In the genomic region with DNA sequence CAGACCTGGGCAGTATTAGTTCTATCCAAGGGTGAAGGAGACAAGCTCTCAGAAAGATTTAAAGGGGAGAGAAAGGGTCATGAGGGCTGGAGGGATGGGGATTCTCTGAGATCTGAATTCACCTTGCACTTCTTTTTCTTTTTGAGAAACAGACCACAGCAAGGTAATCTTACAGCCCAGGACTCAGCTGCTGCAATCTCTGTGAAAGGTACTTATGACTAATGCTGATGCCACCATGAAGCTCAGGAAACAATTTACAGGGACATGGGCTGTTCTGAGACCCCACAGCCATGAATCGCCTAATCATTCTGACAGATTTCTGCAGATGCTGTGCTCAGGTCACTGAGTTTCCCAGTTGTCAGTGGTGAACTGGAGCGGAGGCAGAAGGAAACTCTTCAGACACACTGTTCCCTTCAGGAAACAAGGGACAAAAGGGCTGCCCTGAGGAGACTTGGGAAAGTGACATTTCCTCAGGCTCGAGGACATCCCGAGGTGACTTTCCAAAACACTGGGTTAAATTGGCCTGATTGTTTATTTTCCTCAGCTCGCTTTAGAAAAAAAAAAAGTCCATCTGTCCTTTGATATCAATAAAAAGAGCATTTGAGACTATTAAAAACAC, we compare ENCODE assay signal across 25 cellular contexts.
DNase-seq lines count a peak whose midpoint lies in the region; ATAC-seq, FAIRE-seq and TF ChIP-seq lines count a peak whose summit lies in the region.
"Had no signal": no experiment of that assay in that cellular context is flagged by ENCODE, and none has a peak within 500 bp of the region (broad histone marks: within the 10 kb centered on the region; RNA-seq: fewer than 3 reads in every experiment).

No MANE protein-coding gene starts in this region.

- H3K36me3 ChIP-seq in HCT116 (ENCODE audit: control insufficient read depth in 1 of 2, insufficient read depth in 2 of 2, low read length in 2 of 2), result no peaks in the 10 kb centered on the region
- no peaks in the 10 kb centered on the region for H3K36me3 ChIP-seq in H1 (ENCODE audit: control insufficient read depth in 2 of 4, insufficient read depth in 4 of 4, low read length in 3 of 4)

- in situ Hi-C loops in G401 (cut with HindIII; ENCODE audit: low sequenced_read_pairs), result no loop called here

- H3K9me2 ChIP-seq in HCT116 (ENCODE audit: insufficient read depth), result no peaks in the 10 kb centered on the region
- H3K9me2 ChIP-seq: SK-N-SH had no signal

- no peak overlapping the region for H3K4ac ChIP-seq in H1 (replicated peaks; ENCODE audit: insufficient read length, low read depth, low read length)

- H3K56ac ChIP-seq in H1 (replicated peaks; ENCODE audit: insufficient read length, low read depth, low read length), result no peak overlapping the region

- POLR2A ChIA-PET in HCT116 (lab: Charles Lee), result no interaction called here
- POLR2A ChIA-PET in H1 (lab: Charles Lee; ENCODE audit: partially characterized antibody), result interaction anchor here (0.9 to 1.1 kb wide), 2 partner anchors 12 to 31 kb away, joined by 3 read pairs; no protein-coding TSS in a partner anchor

- RAD21 ChIA-PET in HCT116 (lab: Charles Lee; ENCODE audit: low non-redundant PET in 1 of 2, low total read pairs in 2 of 2, uncharacterized antibody in 2 of 2, unreplicated experiment in 2 of 2), result no interaction called here

- no peak overlapping the region for H3K18ac ChIP-seq in H1 (ENCODE audit: extremely low read depth, low read length)

- CTCF ChIA-PET in HCT116 (lab: Charles Lee) (no interaction called here), H1 (lab: Charles Lee; ENCODE audit: partially characterized antibody) (interaction anchor here (0.7 to 1.2 kb wide), 3 partner anchors 10 to 394 kb away, joined by 3 to 7 read pairs (median 3); no protein-coding TSS in a partner anchor)

- H4K20me1 ChIP-seq in HCT116 (ENCODE audit: insufficient read depth), result no peaks in the 10 kb centered on the region
- H4K20me1 ChIP-seq in H1 (replicated peaks in 1 of 2; ENCODE audit: control insufficient read depth in 1 of 2, insufficient read depth in 2 of 2, low read length in 2 of 2), result no peaks in the 10 kb centered on the region

- no peak overlapping the region for H2AK5ac ChIP-seq in H1 (ENCODE audit: low read depth, low read length)

- no peak overlapping the region for H2BK12ac ChIP-seq in H1 (ENCODE audit: low read depth, low read length)

- no peak for TF ChIP-seq EP300 in H1 (IDR thresholded peaks at IDR 0.05; ENCODE audit: borderline replicate concordance in 1 of 2, low read depth in 2 of 2, low read length in 2 of 2)

- H3K23me2 ChIP-seq in H1 (ENCODE audit: low read depth, low read length), result peaks cover 1% of the 10 kb centered on the region; the same call in 1 of the 2 replicates

- 83% methylated on average over 5 of the region's 5 CpGs; no CpG with 5 or more reads in 1 of the 2 experiments for WGBS in H1 (ENCODE audit: extremely low coverage in 1 of 2, insufficient coverage in 1 of 2, insufficient read length in 1 of 2, insufficient replicate concordance in 2 of 2, low coverage in 1 of 2, low lambda C conversion rate in 2 of 2, missing lambda C conversion rate in 1 of 2), 2 experiments

- no peak overlapping the region for H3K14ac ChIP-seq in H1 (ENCODE audit: insufficient read length)

- no peak overlapping the region for H2BK120ac ChIP-seq in H1 (replicated peaks; ENCODE audit: low read depth, low read length)

- intact Hi-C loops in HCT116 (cut with micrococcal nuclease), result no loop called here

- no peak overlapping the region for H4K5ac ChIP-seq in H1 (ENCODE audit: insufficient read length, low read depth, low read length)

- TF ChIP-seq CTCF in HCT116 (IDR thresholded peaks at IDR 0.05 in 2 of 3, conservative IDR thresholded peaks at IDR 0.05 in 1 of 3; ENCODE audit: borderline replicate concordance in 1 of 3, insufficient read depth in 1 of 3, low read depth in 2 of 3, low read length in 2 of 3) (no peak), H1 (IDR thresholded peaks at IDR 0.05; ENCODE audit: control extremely low read depth in 1 of 3, insufficient read depth in 1 of 3, low read depth in 1 of 3, low read length in 3 of 3) (no peak)

- H3K4me3 ChIP-seq in HCT116 (replicated peaks in 1 of 2; ENCODE audit: low read depth in 1 of 2, low read length in 2 of 2), result no peak overlapping the region
- H3K4me3 ChIP-seq in H1 (ENCODE audit: extremely low read depth in 1 of 4, insufficient read depth in 2 of 4, low read depth in 3 of 4, low read length in 4 of 4), result no peak overlapping the region

- no peaks in the 10 kb centered on the region for H3K79me1 ChIP-seq in H1 (ENCODE audit: low read depth, low read length)

- FAIRE-seq in H1 (lab: Jason Lieb, UNC) (no peak), urothelium cell line (lab: Jason Lieb, UNC) (no peak)
- FAIRE-seq: A204.1, GM19239, H54 had no signal

- H3K79me2 ChIP-seq in HCT116 (ENCODE audit: insufficient read depth, low read length) (no peaks in the 10 kb centered on the region), H1 (ENCODE audit: control insufficient read depth in 1 of 2, insufficient read depth in 2 of 2, low read length in 2 of 2) (no peaks in the 10 kb centered on the region)

- no peak overlapping the region for H2BK20ac ChIP-seq in H1 (ENCODE audit: low read length)

- no peak overlapping the region for H4K91ac ChIP-seq in H1 (replicated peaks; ENCODE audit: insufficient read length, low read length)

- DNase-seq in HCT116 (ENCODE audit: low read depth, low spot score) (peak; percentile 0), M059J (ENCODE audit: low read depth) (peak; percentile 39), H1 (ENCODE audit: low read depth in 1 of 2, low spot score in 2 of 2) (no peak), left kidney (ENCODE audit: low read depth, low spot score) (peak; percentile 9), urothelium cell line (ENCODE audit: low spot score) (no peak), G401 (ENCODE audit: low spot score) (no peak), SKM-1 treated with dmso at 0.1 percent for 144 hours (lab: John Stamatoyannopoulos, UW; ENCODE audit: unreplicated experiment) (no peak)
- DNase-seq: Calu3; CD8-positive, alpha-beta memory T cell; GDM1; HFFc6; KG1; NCI-H1417; NCI-H1694 treated with DMSO at 0.1 percent for 48 hours; NCI-H2081 treated with DMSO at 0.1 percent for 48 hours; NCI-H526; OCI-M1; SHP77 treated with DMSO at 0.1 percent for 48 hours; SK-N-SH had no signal

- H3K27me3 ChIP-seq in HCT116 (ENCODE audit: insufficient read depth, low read length) (no peaks in the 10 kb centered on the region), H1 (replicated peaks in 1 of 4; ENCODE audit: control insufficient read depth in 3 of 4, extremely low read depth in 1 of 4, insufficient read depth in 3 of 4, low read length in 3 of 4) (no peaks in the 10 kb centered on the region)

- TF ChIP-seq POLR2A in HCT116 (IDR thresholded peaks at IDR 0.05; ENCODE audit: borderline replicate concordance, extremely low read depth, insufficient read depth, insufficient read length) (no peak), H1 (IDR thresholded peaks at IDR 0.05; ENCODE audit: control extremely low read depth in 1 of 2, low read depth in 2 of 2, low read length in 2 of 2) (no peak)

- no peak overlapping the region for H2AFZ ChIP-seq in HCT116 (ENCODE audit: low read depth, low read length, poor library complexity, severe bottlenecking)
- H2AFZ ChIP-seq in H1 (ENCODE audit: low read length), result 0 out of 2 replicates have a peak overlapping the region, but pooled peaks have one; percentile 44

- no peak overlapping the region for H3K27ac ChIP-seq in HCT116 (ENCODE audit: low read depth, low read length)
- H3K27ac ChIP-seq in H1 (ENCODE audit: low read depth, low read length), result no peak overlapping the region
- H3K27ac ChIP-seq: C4-2B, HL-60 had no signal

- no TSS peak for BruUV-seq in HCT116 (replicated peaks; lab: Mats Ljungman, UMichigan)

- H3K9ac ChIP-seq in HCT116 (ENCODE audit: low read length), result no peak overlapping the region
- H3K9ac ChIP-seq in H1 (replicated peaks in 1 of 4; ENCODE audit: extremely low read depth in 1 of 4, low read depth in 3 of 4, low read length in 3 of 4), result no peak overlapping the region
- H3K9ac ChIP-seq: SK-N-SH had no signal

- H3K4me1 ChIP-seq in HCT116 (ENCODE audit: control insufficient read depth in 1 of 2, insufficient read depth in 2 of 2, low read length in 2 of 2) (no peaks in the 10 kb centered on the region), H1 (replicated peaks in 1 of 4; ENCODE audit: control insufficient read depth in 3 of 4, insufficient read depth in 4 of 4, low read length in 3 of 4) (no peaks in the 10 kb centered on the region)

- no peak overlapping the region for H2BK15ac ChIP-seq in H1 (ENCODE audit: low read length)

- ATAC-seq in HCT116 (no peak), GM21619 (IDR thresholded peaks at IDR 0.05; ENCODE audit: unreplicated experiment) (no peak)

- no peak overlapping the region for H3K4me2 ChIP-seq in HCT116 (ENCODE audit: low read length)
- no peak overlapping the region for H3K4me2 ChIP-seq in H1 (ENCODE audit: insufficient read depth in 1 of 2, low read depth in 2 of 2, low read length in 2 of 2)
- H3K4me2 ChIP-seq: SK-N-SH had no signal

- H2BK5ac ChIP-seq in H1 (ENCODE audit: low read depth, low read length), result no peak overlapping the region

- H3K9me3 ChIP-seq in HCT116 (ENCODE audit: control insufficient read depth in 1 of 2, insufficient read depth in 1 of 2, low read depth in 1 of 2, low read length in 2 of 2), result no peaks in the 10 kb centered on the region
- peaks cover 0 to 6% of the 10 kb centered on the region in 2 experiments; a peak in 1 of 4 replicates for H3K9me3 ChIP-seq in H1 (ENCODE audit: insufficient read depth in 2 of 2, low read depth in 1 of 2, low read length in 1 of 2)
- H3K9me3 ChIP-seq: SK-N-SH had no signal

- TF ChIP-seq RAD21 in HCT116 (IDR thresholded peaks at IDR 0.05; ENCODE audit: low read depth) (no peak), H1 (IDR thresholded peaks at IDR 0.05 in 1 of 2, conservative IDR thresholded peaks at IDR 0.05 in 1 of 2; ENCODE audit: low read depth in 2 of 2, low read length in 2 of 2) (no peak)

- H3K23ac ChIP-seq in H1 (ENCODE audit: insufficient read length), result no peak overlapping the region

- H4K8ac ChIP-seq in H1 (ENCODE audit: extremely low read depth, insufficient read depth, low read length), result no peak overlapping the region

TF ChIP-seq in HCT116, 20 proteins besides CTCF, POLR2A, EP300 and RAD21 (continues in another document):
- no peak for TF ChIP-seq CBX3 (IDR thresholded peaks at IDR 0.05; ENCODE audit: low read depth)

TF ChIP-seq in H1, 55 proteins besides CTCF, POLR2A, EP300 and RAD21:
- TF ChIP-seq TEAD4 (IDR thresholded peaks at IDR 0.05; ENCODE audit: low read depth, low read length) (no peak), TAF7 (optimal IDR thresholded peaks at IDR 0.05; ENCODE audit: borderline replicate concordance, low read depth, low read length) (no peak), SP1 (IDR thresholded peaks at IDR 0.05; ENCODE audit: low read depth, low read length) (no peak), POU5F1 (IDR thresholded peaks at IDR 0.05; ENCODE audit: low read depth, low read length) (no peak), RXRA (IDR thresholded peaks at IDR 0.05; ENCODE audit: insufficient read depth, low read depth, low read length) (no peak), CEBPB (IDR thresholded peaks at IDR 0.05; ENCODE audit: low read depth, low read length) (no peak), HDAC2 (IDR thresholded peaks at IDR 0.05; ENCODE audit: borderline replicate concordance in 1 of 2, low read depth in 2 of 2, low read length in 2 of 2) (no peak), GTF2F1 (IDR thresholded peaks at IDR 0.05; ENCODE audit: borderline replicate concordance, low read depth, low read length) (no peak)

Comparison
In these comparisons a context has a peak if more than half of its experiments do, and no peak if none do; other contexts are left out.
1. DNase-seq: peak in HCT116 (single experiment), M059J (single experiment) and left kidney (single experiment); none in H1 (0 of 2), urothelium cell line (single experiment), G401 (single experiment) and SKM-1 treated with dmso at 0.1 percent for 144 hours (single experiment).